ENCODE assay signal across 8 cellular contexts in genomic region chr12:51846911-51847829, GRCh38. TPM values are rescaled to one million over a fixed set of nuclear protein-coding genes. Genes with fewer than 3 reads are reported as not detected.
DNase-seq lines count a peak whose midpoint lies in the region; ATAC-seq, FAIRE-seq and TF ChIP-seq lines count a peak whose summit lies in the region.

No MANE protein-coding gene starts in this region.

- BruUV-seq in endothelial cell of umbilical vein (replicated peaks; lab: Mats Ljungman, UMichigan), result no TSS peak

- ATAC-seq in GM23338 (peak; percentile 55), HG02885 (IDR thresholded peaks at IDR 0.05; ENCODE audit: poor library complexity, unreplicated experiment) (no peak)
- ATAC-seq in naive thymus-derived CD8-positive, alpha-beta T cell, result peak; percentile 65 to 80

- peak; percentile 89 for DNase-seq in GM23338 (ENCODE audit: low spot score)
- peak; percentile 29 for DNase-seq in activated CD4-positive, alpha-beta T cell treated with anti-CD3 and anti-CD28 coated beads, Interleukin-2, amount 50 U/mL, for 1 hour
- peak; percentile 50 for DNase-seq in endothelial cell of umbilical vein (ENCODE audit: low read depth, low spot score)
- peak; percentile 9 to 70 (median 34) for DNase-seq in naive thymus-derived CD8-positive, alpha-beta T cell
- DNase-seq in suprapubic skin (ENCODE audit: low spot score in 2 of 2), result no peak
- no peak for DNase-seq in GM10248 (ENCODE audit: extremely low spot score)
- DNase-seq in NCI-H1092 treated with DMSO at 0.1 percent for 48 hours (lab: John Stamatoyannopoulos, UW), result no peak

- H3K4me1 ChIP-seq in GM23338 (ENCODE audit: insufficient read depth) (peaks cover 40% of the 10 kb centered on the region), endothelial cell of umbilical vein (ENCODE audit: control insufficient read depth, extremely low read depth, insufficient read depth, low read length) (peaks cover 9% of the 10 kb centered on the region), suprapubic skin (peaks cover 48% of the 10 kb centered on the region)

- H3K27ac ChIP-seq in GM23338 (ENCODE audit: low read depth) (no peak overlapping the region), endothelial cell of umbilical vein (ENCODE audit: insufficient read depth, low read depth, low read length) (no peak overlapping the region), suprapubic skin (peak overlapping the region; percentile 20)

- H2AFZ ChIP-seq in GM23338 (peak overlapping the region; percentile 59), endothelial cell of umbilical vein (ENCODE audit: low read depth, low read length) (peak overlapping the region; percentile 84)

- H3K4me3 Mint-ChIP-seq in GM23338, result peak overlapping the region; percentile 75
- H3K4me3 Mint-ChIP-seq in naive thymus-derived CD8-positive, alpha-beta T cell, result peak overlapping the region; percentile 74 to 88 (median 84)

- H3K9me1 ChIP-seq in endothelial cell of umbilical vein (replicated peaks; ENCODE audit: control insufficient read depth, extremely low read depth, insufficient read depth, low read length), result no peaks in the 10 kb centered on the region

- no peak overlapping the region for H3K27ac Mint-ChIP-seq in GM23338
- H3K27ac Mint-ChIP-seq in naive thymus-derived CD8-positive, alpha-beta T cell, result peak overlapping the region in 2 of 10 donors; percentile 13 to 43

- no peaks in the 10 kb centered on the region for H3K79me2 ChIP-seq in GM23338 (replicated peaks; ENCODE audit: insufficient read depth)
- H3K79me2 ChIP-seq in endothelial cell of umbilical vein (ENCODE audit: control insufficient read depth, insufficient read depth, low read length), result no peaks in the 10 kb centered on the region

- TF ChIP-seq EP300 in suprapubic skin (IDR thresholded peaks at IDR 0.05), result no peak

- H3K9ac ChIP-seq in endothelial cell of umbilical vein (replicated peaks; ENCODE audit: extremely low read depth, insufficient read depth, low read length), result peak overlapping the region; percentile 52

- peak; percentile 15 for FAIRE-seq in endothelial cell of umbilical vein (lab: Jason Lieb, UNC)

- CTCF ChIA-PET in endothelial cell of umbilical vein (lab: Charles Lee) (interaction anchor here (1.0 to 1.2 kb wide), 2 partner anchors 23 to 28 kb away, joined by 5 to 7 read pairs; no protein-coding TSS in a partner anchor), GM10248 (lab: Yijun Ruan, JAX) (no interaction called here)

- TF ChIP-seq CTCF in GM23338 (conservative IDR thresholded peaks at IDR 0.05; ENCODE audit: low read depth in 2 of 2) (0 out of 4 replicates have a peak, but pooled peaks of 1 of the 2 experiments have one; percentile 1), endothelial cell of umbilical vein (IDR thresholded peaks at IDR 0.05; ENCODE audit: extremely low read depth in 1 of 2, insufficient read depth in 1 of 2, low read depth in 1 of 2, low read length in 2 of 2) (no peak), suprapubic skin (IDR thresholded peaks at IDR 0.05) (no peak), GM10248 (IDR thresholded peaks at IDR 0.05; ENCODE audit: control extremely low read depth, extremely low read depth, low read depth, missing control alignments) (no peak)

- H3K9me3 ChIP-seq in endothelial cell of umbilical vein (replicated peaks; ENCODE audit: control insufficient read depth, insufficient read depth, low read length) (no peaks in the 10 kb centered on the region), suprapubic skin (no peaks in the 10 kb centered on the region)

- POLR2A ChIA-PET in endothelial cell of umbilical vein (lab: Charles Lee) (no interaction called here), GM10248 (lab: Yijun Ruan, JAX) (no interaction called here)
- POLR2A ChIA-PET in naive thymus-derived CD8-positive, alpha-beta T cell (lab: Charles Lee), result no interaction called here

- H3K27me3 ChIP-seq in GM23338 (ENCODE audit: insufficient read depth) (peaks cover 48% of the 10 kb centered on the region), endothelial cell of umbilical vein (ENCODE audit: control insufficient read depth in 2 of 2, insufficient read depth in 2 of 2, low read length in 2 of 2) (peaks cover 4 to 12% of the 10 kb centered on the region in 2 experiments), suprapubic skin (peaks cover 51% of the 10 kb centered on the region)

- H3K9me2 ChIP-seq in GM23338 (ENCODE audit: insufficient read depth), result no peaks in the 10 kb centered on the region

- peak; percentile 21 for TF ChIP-seq POLR2A in endothelial cell of umbilical vein (IDR thresholded peaks at IDR 0.05; ENCODE audit: low read depth, low read length)
- TF ChIP-seq POLR2A in suprapubic skin (IDR thresholded peaks at IDR 0.05), result no peak

- 1% methylated on average over 27 of the region's 66 CpGs for WGBS in suprapubic skin

- peak overlapping the region; percentile 96 for H3K4me2 ChIP-seq in GM23338
- peak overlapping the region; percentile 87 for H3K4me2 ChIP-seq in endothelial cell of umbilical vein (ENCODE audit: insufficient read depth, low read length)

- H3K4me1 Mint-ChIP-seq in GM23338, result peaks cover 44% of the 10 kb centered on the region
- H3K4me1 Mint-ChIP-seq in naive thymus-derived CD8-positive, alpha-beta T cell, result peaks cover 15 to 38% (median 28%) of the 10 kb centered on the region in 4 donors

- intact Hi-C loops in endothelial cell of umbilical vein (cut with micrococcal nuclease), result no loop called here

- H4K20me1 ChIP-seq in GM23338 (replicated peaks; ENCODE audit: insufficient read depth), result peaks cover 4% of the 10 kb centered on the region; the same call in 1 of the 2 replicates
- H4K20me1 ChIP-seq in endothelial cell of umbilical vein (replicated peaks; ENCODE audit: control insufficient read depth, extremely low read depth, insufficient read depth, low read length), result no peaks in the 10 kb centered on the region

- no peaks in the 10 kb centered on the region; the same call in 1 of the 3 replicates for H3K9me3 Mint-ChIP-seq in GM23338
- H3K9me3 Mint-ChIP-seq in naive thymus-derived CD8-positive, alpha-beta T cell, result no peaks in the 10 kb centered on the region

- peaks cover 12% of the 10 kb centered on the region; the same call in 1 of the 2 replicates for H3F3A ChIP-seq in GM23338 (replicated peaks; ENCODE audit: low read depth)

- H3K27me3 Mint-ChIP-seq in GM23338 (ENCODE audit: insufficient read depth, low read depth, poor library complexity), result peaks cover 44% of the 10 kb centered on the region
- peaks cover 6 to 49% (median 28%) of the 10 kb centered on the region in 5 donors for H3K27me3 Mint-ChIP-seq in naive thymus-derived CD8-positive, alpha-beta T cell

- no peaks in the 10 kb centered on the region for H3K36me3 ChIP-seq in GM23338 (ENCODE audit: insufficient read depth)
- no peaks in the 10 kb centered on the region for H3K36me3 ChIP-seq in endothelial cell of umbilical vein (ENCODE audit: control insufficient read depth in 2 of 2, extremely low read depth in 1 of 2, insufficient read depth in 2 of 2, low read length in 2 of 2)
- H3K36me3 ChIP-seq in suprapubic skin, result no peaks in the 10 kb centered on the region

- H3K4me3 ChIP-seq in GM23338 (peak overlapping the region; percentile 91), endothelial cell of umbilical vein (replicated peaks in 1 of 3; ENCODE audit: insufficient read depth in 1 of 3, low read depth in 1 of 3, low read length in 3 of 3) (peak overlapping the region; percentile 62 to 84 (median 73)), suprapubic skin (peak overlapping the region; percentile 57)

- dilution Hi-C loops in endothelial cell of umbilical vein (cut with MboI; ENCODE audit: extremely low pct_ligation_motif_present, low sequenced_read_pairs), result no loop called here

- no peaks in the 10 kb centered on the region; the same call in 2 of the 3 replicates for H3K36me3 Mint-ChIP-seq in GM23338 (ENCODE audit: low read depth)
- H3K36me3 Mint-ChIP-seq in naive thymus-derived CD8-positive, alpha-beta T cell, result no peaks in the 10 kb centered on the region

TF ChIP-seq in GM23338, 12 proteins besides CTCF, POLR2A, EP300 and RAD21 (continues in another document):
- TF ChIP-seq NANOG (IDR thresholded peaks at IDR 0.05; ENCODE audit: borderline replicate concordance) (no peak), EZH2 (IDR thresholded peaks at IDR 0.05; ENCODE audit: low read depth, unreplicated experiment) (no peak), CREB1 (CRISPR knock-in tag; IDR thresholded peaks at IDR 0.05; ENCODE audit: low read depth) (no peak)

TF ChIP-seq in endothelial cell of umbilical vein, 7 proteins besides CTCF, POLR2A, EP300 and RAD21:
- no peak for TF ChIP-seq JUN (IDR thresholded peaks at IDR 0.05; ENCODE audit: borderline replicate concordance, insufficient read depth, insufficient read length, low read depth)
- TF ChIP-seq EZH2 (IDR thresholded peaks at IDR 0.05; ENCODE audit: borderline replicate concordance, low read depth, low read length, severe bottlenecking), result peak; percentile 49

RNA-seq across cellular contexts. Expression of gene FIGNL2, which starts 1.3 kb away (rescaled TPM):
- total RNA-seq in GM23338 (2014; rRNA removed; shearing (Covaris generic)), result 4.1 and 5.2 TPM in 2 replicates
- polyA plus RNA-seq in GM23338 (2016; fragmentation: Nextera tagmentation; extraction: Ambion mirVana) (1.1 and 1.4 TPM in 2 replicates), endothelial cell of umbilical vein (1.4 and 1.5 TPM in 2 replicates)
- total RNA-seq in endothelial cell of umbilical vein (2.4 and 2.5 TPM in 2 replicates), suprapubic skin (under 1 TPM; 0.16 to 0.40 (median 0.32) TPM)
- polyA plus RNA-seq in endothelial cell of umbilical vein (2011; cell fraction: cytosol; rRNA removed), result 0.50 and 0.54 TPM in 2 replicates
- 3.3 TPM in 2 replicates for polyA plus RNA-seq in endothelial cell of umbilical vein (2011; cell fraction: nucleus; rRNA removed)
- 0.48 and 0.49 TPM in 2 replicates for polyA plus RNA-seq in endothelial cell of umbilical vein (2012)
- 4.6 and 5.1 TPM in 2 replicates for polyA minus RNA-seq in endothelial cell of umbilical vein
- not detected for polyA minus RNA-seq in endothelial cell of umbilical vein (2011; cell fraction: cytosol; rRNA and poly(A)+ RNA removed)
- polyA minus RNA-seq in endothelial cell of umbilical vein (2011; cell fraction: nucleus; rRNA and poly(A)+ RNA removed), result 2.5 and 3.5 TPM in 2 replicates
- total RNA-seq in naive thymus-derived CD8-positive, alpha-beta T cell, result 1 to 10 TPM; 2.8 to 3.2 TPM
- under 1 TPM in 2 of 3 donors, not detected in 1; 0.08 to 0.21 TPM for polyA plus RNA-seq in naive thymus-derived CD8-positive, alpha-beta T cell

RNA-seq across cellular contexts. Expression of gene ANKRD33, which starts 40.7 kb away (rescaled TPM):
- total RNA-seq in GM23338 (2014; rRNA removed; shearing (Covaris generic)), result 0.27 and 1.7 TPM in 2 replicates
- polyA plus RNA-seq in GM23338 (2016; fragmentation: Nextera tagmentation; extraction: Ambion mirVana) (0.27 and 0.42 TPM in 2 replicates), endothelial cell of umbilical vein (0.80 and 0.92 TPM in 2 replicates)
- total RNA-seq in endothelial cell of umbilical vein (0.95 and 1.2 TPM in 2 replicates), suprapubic skin (not detected)
- polyA plus RNA-seq in endothelial cell of umbilical vein (2011; cell fraction: cytosol; rRNA removed), result 0.25 and 0.34 TPM in 2 replicates
- polyA plus RNA-seq in endothelial cell of umbilical vein (2011; cell fraction: nucleus; rRNA removed), result 2.9 and 3.2 TPM in 2 replicates
- 0.60 and 0.86 TPM in 2 replicates for polyA plus RNA-seq in endothelial cell of umbilical vein (2012)
- 0.36 and 0.61 TPM in 2 replicates for polyA minus RNA-seq in endothelial cell of umbilical vein
- polyA minus RNA-seq in endothelial cell of umbilical vein (2011; cell fraction: cytosol; rRNA and poly(A)+ RNA removed), result not detected
- polyA minus RNA-seq in endothelial cell of umbilical vein (2011; cell fraction: nucleus; rRNA and poly(A)+ RNA removed), result 0.58 and 0.87 TPM in 2 replicates
- not detected for total RNA-seq in naive thymus-derived CD8-positive, alpha-beta T cell
- polyA plus RNA-seq in naive thymus-derived CD8-positive, alpha-beta T cell, result not detected

Comparison
In these comparisons a context has a peak if more than half of its experiments do, and no peak if none do; other contexts are left out.
1. DNase-seq: peak in GM23338 (single experiment), activated CD4-positive, alpha-beta T cell treated with anti-CD3 and anti-CD28 coated beads, Interleukin-2, amount 50 U/mL, for 1 hour (single experiment), endothelial cell of umbilical vein (single experiment) and naive thymus-derived CD8-positive, alpha-beta T cell (10 of 10); none in suprapubic skin (0 of 2), GM10248 (single experiment) and NCI-H1092 treated with DMSO at 0.1 percent for 48 hours (single experiment).
2. Peak in every context shown above with its lines, with median percentiles within 50 percentile points of each other: H3K4me3 ChIP-seq.